ENCODE assay signal across 20 cellular contexts in genomic region chr10:98449287-98449686, GRCh38. TPM values are rescaled to one million over a fixed set of nuclear protein-coding genes. Genes with fewer than 3 reads are reported as not detected.
DNase-seq lines count a peak whose midpoint lies in the region; ATAC-seq, FAIRE-seq and TF ChIP-seq lines count a peak whose summit lies in the region.
"Had no signal": no experiment of that assay in that cellular context is flagged by ENCODE, and none has a peak within 500 bp of the region (broad histone marks: within the 10 kb centered on the region; RNA-seq: fewer than 3 reads in every experiment).

No MANE protein-coding gene starts in this region.

- H3K27me3 Mint-ChIP-seq in stimulated activated memory B cell treated with anti-CD40 and anti-IgM and Interleukin-4, amounts not matched to agents 10 μg/mL and 1 μg/mL and 100 μg/mL, for 72 hours = no peaks in the 10 kb centered on the region
- peaks cover 13% of the 10 kb centered on the region for H3K27me3 Mint-ChIP-seq in activated CD8-positive, alpha-beta T cell treated with anti-CD3 and anti-CD28 coated beads, Interleukin-2, amount 10 ng/mL, durations not matched to agents 7 days and 5 days (ENCODE audit: low read depth)

- H3K9me3 ChIP-seq in A549 = peaks cover 9% of the 10 kb centered on the region; the same call in 2 of the 3 replicates
- H3K9me3 ChIP-seq in K562 (replicated peaks; ENCODE audit: control insufficient read depth, insufficient read depth, low read depth, low read length) = no peaks in the 10 kb centered on the region; the same call in 1 of the 2 replicates
- H3K9me3 ChIP-seq in OCI-LY7 (ENCODE audit: low read length) = 0 out of 2 replicates have a peak, but pooled peaks cover 5% of the 10 kb centered on the region
- H3K9me3 ChIP-seq: BLaER1 treated with 17β-estradiol and CSF1 and Interleukin-3, amounts not matched to agents 10 nM and 100 nM; Caco-2 had no signal

- no peaks in the 10 kb centered on the region for H3K9me2 ChIP-seq in OCI-LY7 (ENCODE audit: insufficient read depth, low read length)

- POLR2A ChIA-PET in A549 (lab: Yijun Ruan, JAX) (no interaction called here), K562 (lab: Yijun Ruan, JAX) (no interaction called here), OCI-LY7 (lab: Charles Lee) (no interaction called here)
- POLR2A ChIA-PET in activated CD8-positive, alpha-beta T cell treated with anti-CD3 and anti-CD28 coated beads, Interleukin-2, amount 10 ng/mL, durations not matched to agents 7 days and 5 days (lab: Charles Lee) = no interaction called here

- no peaks in the 10 kb centered on the region for H3K9me3 Mint-ChIP-seq in stimulated activated memory B cell treated with anti-CD40 and anti-IgM and Interleukin-4, amounts not matched to agents 10 μg/mL and 1 μg/mL and 100 μg/mL, for 72 hours
- no peaks in the 10 kb centered on the region for H3K9me3 Mint-ChIP-seq in activated CD8-positive, alpha-beta T cell treated with anti-CD3 and anti-CD28 coated beads, Interleukin-2, amount 10 ng/mL, durations not matched to agents 7 days and 5 days (ENCODE audit: insufficient read depth)
- H3K9me3 Mint-ChIP-seq: CD4-positive, alpha-beta T cell; CD8-positive, alpha-beta T cell had no signal

- H3K79me2 ChIP-seq in K562 (ENCODE audit: control insufficient read depth, insufficient read depth, low read length) (peaks cover 29% of the 10 kb centered on the region), OCI-LY7 (ENCODE audit: insufficient read depth, low read depth, low read length) (peaks cover 5% of the 10 kb centered on the region; the same call in 1 of the 2 replicates)

- ATAC-seq in A549 = no peak
- ATAC-seq in K562 = no peak
- no peak for ATAC-seq in stimulated activated memory B cell treated with anti-CD40 and anti-IgM and Interleukin-4, amounts not matched to agents 10 μg/mL and 1 μg/mL and 100 μg/mL, for 72 hours
- ATAC-seq in activated CD8-positive, alpha-beta T cell treated with anti-CD3 and anti-CD28 coated beads, Interleukin-2, amount 10 ng/mL, durations not matched to agents 7 days and 5 days = no peak
- ATAC-seq: CD8-positive, alpha-beta T cell had no signal

- no peak overlapping the region for H3K4me2 ChIP-seq in A549
- H3K4me2 ChIP-seq in K562 (ENCODE audit: insufficient read depth, low read length) = no peak overlapping the region
- no peak overlapping the region for H3K4me2 ChIP-seq in OCI-LY7 (ENCODE audit: low read length)

- H3K4me3 ChIP-seq in A549 (no peak overlapping the region), K562 (no peak overlapping the region), OCI-LY7 (ENCODE audit: low read depth, low read length, poor library complexity, severe bottlenecking) (no peak overlapping the region)
- H3K4me3 ChIP-seq: BLaER1 treated with 17β-estradiol and CSF1 and Interleukin-3, amounts not matched to agents 10 nM and 100 nM had no signal

- CTCF ChIA-PET in A549 (lab: Yijun Ruan, JAX) = no interaction called here
- CTCF ChIA-PET in K562 (lab: Yijun Ruan, JAX; ENCODE audit: low intra/inter-chr PET ratio) = no interaction called here
- CTCF ChIA-PET in OCI-LY7 (lab: Charles Lee; ENCODE audit: unreplicated experiment) = no interaction called here
- CTCF ChIA-PET in activated CD8-positive, alpha-beta T cell treated with anti-CD3 and anti-CD28 coated beads, Interleukin-2, amount 10 ng/mL, durations not matched to agents 7 days and 5 days (lab: Charles Lee) = no interaction called here

- H3K9ac ChIP-seq in K562 (ENCODE audit: insufficient read depth in 1 of 2, low read depth in 2 of 2, low read length in 2 of 2) = no peak overlapping the region
- H3K9ac ChIP-seq: BLaER1 treated with 17β-estradiol and CSF1 and Interleukin-3, amounts not matched to agents 10 nM and 100 nM had no signal

- H3K9me1 ChIP-seq in K562 (ENCODE audit: control insufficient read depth, insufficient read depth, low read length) = no peaks in the 10 kb centered on the region

- H2AFZ ChIP-seq in K562 (ENCODE audit: low read depth, low read length) (no peak overlapping the region), OCI-LY7 (ENCODE audit: low read length) (no peak overlapping the region)

- H3K4me1 Mint-ChIP-seq in stimulated activated memory B cell treated with anti-CD40 and anti-IgM and Interleukin-4, amounts not matched to agents 10 μg/mL and 1 μg/mL and 100 μg/mL, for 72 hours = peaks cover 36% of the 10 kb centered on the region
- H3K4me1 Mint-ChIP-seq in activated CD8-positive, alpha-beta T cell treated with anti-CD3 and anti-CD28 coated beads, Interleukin-2, amount 10 ng/mL, durations not matched to agents 7 days and 5 days (ENCODE audit: low read depth) = peaks cover 20% of the 10 kb centered on the region

- TF ChIP-seq RAD21 in A549 (conservative IDR thresholded peaks at IDR 0.05 in 1 of 2, IDR thresholded peaks at IDR 0.05 in 1 of 2) (no peak), K562 (CRISPR knock-in tag; conservative IDR thresholded peaks at IDR 0.05 in 1 of 2, IDR thresholded peaks at IDR 0.05 in 1 of 2) (no peak)

- FAIRE-seq in A549 (lab: Jason Lieb, UNC) (no peak), K562 (lab: Jason Lieb, UNC) (no peak)
- FAIRE-seq: A204.1, D721Med, G401.6, GM12891, GM19239 had no signal

- H3K4me1 ChIP-seq in A549 = peaks cover 3% of the 10 kb centered on the region; the same call in 1 of the 3 replicates
- peaks cover 5 to 12% of the 10 kb centered on the region in 2 experiments; a peak in 4 of 5 replicates for H3K4me1 ChIP-seq in K562 (replicated peaks in 1 of 2; ENCODE audit: control insufficient read depth in 2 of 2, insufficient read depth in 2 of 2, low read length in 2 of 2)
- peaks cover 21% of the 10 kb centered on the region for H3K4me1 ChIP-seq in OCI-LY7 (ENCODE audit: insufficient read depth, low read length, poor library complexity, severe bottlenecking)

- peaks cover 15% of the 10 kb centered on the region for H3K36me3 ChIP-seq in K562 (ENCODE audit: control insufficient read depth, insufficient read depth, low read length)
- H3K36me3 ChIP-seq in OCI-LY7 (ENCODE audit: insufficient read depth, low read length) = peaks cover 10% of the 10 kb centered on the region

- intact Hi-C loops in K562 (cut with micrococcal nuclease) = no loop called here
- intact Hi-C loops in OCI-LY7 (cut with micrococcal nuclease; ENCODE audit: unreplicated experiment) = no loop called here

- H4K20me1 ChIP-seq in K562 (replicated peaks; ENCODE audit: control insufficient read depth, insufficient read depth, low read length) (no peaks in the 10 kb centered on the region), OCI-LY7 (ENCODE audit: insufficient read depth, low read length) (no peaks in the 10 kb centered on the region)

- H3K27ac ChIP-seq in A549 (no peak overlapping the region), K562 (ENCODE audit: extremely low read depth, low read depth, low read length) (no peak overlapping the region), OCI-LY7 (ENCODE audit: low read depth, low read length, poor library complexity, severe bottlenecking) (no peak overlapping the region)
- H3K27ac ChIP-seq: C4-2B had no signal

- H3K27ac Mint-ChIP-seq in stimulated activated memory B cell treated with anti-CD40 and anti-IgM and Interleukin-4, amounts not matched to agents 10 μg/mL and 1 μg/mL and 100 μg/mL, for 72 hours = peak overlapping the region; percentile 36
- no peak overlapping the region for H3K27ac Mint-ChIP-seq in activated CD8-positive, alpha-beta T cell treated with anti-CD3 and anti-CD28 coated beads, Interleukin-2, amount 10 ng/mL, durations not matched to agents 7 days and 5 days
- H3K27ac Mint-ChIP-seq: CD8-positive, alpha-beta T cell had no signal

- no peaks in the 10 kb centered on the region for H3K27me3 ChIP-seq in K562 (ENCODE audit: control insufficient read depth in 2 of 2, insufficient read depth in 2 of 2, low read length in 2 of 2)
- H3K27me3 ChIP-seq: BLaER1 treated with 17β-estradiol and CSF1 and Interleukin-3, amounts not matched to agents 10 nM and 100 nM had no signal

- no peak for TF ChIP-seq EP300 in A549 (IDR thresholded peaks at IDR 0.05)
- no peak for TF ChIP-seq EP300 in K562 (IDR thresholded peaks at IDR 0.05; ENCODE audit: low read length)

- in situ Hi-C loops in K562 (cut with MboI) = no loop called here

- DNase-seq in A549 (ENCODE audit: low read depth in 1 of 2, low spot score in 1 of 2) (no peak), K562 (ENCODE audit: extremely low read depth in 1 of 4, low spot score in 3 of 4) (no peak), OCI-LY7 (ENCODE audit: low spot score) (no peak)
- DNase-seq in activated CD8-positive, alpha-beta T cell treated with anti-CD3 and anti-CD28 coated beads, Interleukin-2, amount 10 ng/mL, durations not matched to agents 7 days and 5 days = no peak
- DNase-seq: 8988T; AML-193; Caco-2; Calu3; CD4-positive, alpha-beta T cell; CD8-positive, alpha-beta T cell; DMS79 treated with DMSO at 0.1 percent for 48 hours; GF-D8 had no signal

- TF ChIP-seq POLR2A in A549 (IDR thresholded peaks at IDR 0.05; ENCODE audit: low read length) = no peak
- TF ChIP-seq POLR2A in K562 (conservative IDR thresholded peaks at IDR 0.05) = no peak

- no peak overlapping the region for H3K4me3 Mint-ChIP-seq in stimulated activated memory B cell treated with anti-CD40 and anti-IgM and Interleukin-4, amounts not matched to agents 10 μg/mL and 1 μg/mL and 100 μg/mL, for 72 hours
- no peak overlapping the region for H3K4me3 Mint-ChIP-seq in activated CD8-positive, alpha-beta T cell treated with anti-CD3 and anti-CD28 coated beads, Interleukin-2, amount 10 ng/mL, durations not matched to agents 7 days and 5 days
- H3K4me3 Mint-ChIP-seq: CD8-positive, alpha-beta T cell had no signal

- H3K36me3 Mint-ChIP-seq in stimulated activated memory B cell treated with anti-CD40 and anti-IgM and Interleukin-4, amounts not matched to agents 10 μg/mL and 1 μg/mL and 100 μg/mL, for 72 hours = peaks cover 8% of the 10 kb centered on the region
- H3K36me3 Mint-ChIP-seq in activated CD8-positive, alpha-beta T cell treated with anti-CD3 and anti-CD28 coated beads, Interleukin-2, amount 10 ng/mL, durations not matched to agents 7 days and 5 days (ENCODE audit: low read depth) = peaks cover 7% of the 10 kb centered on the region

- no peak for TF ChIP-seq CTCF in A549 (IDR thresholded peaks at IDR 0.05)
- TF ChIP-seq CTCF in K562 (IDR thresholded peaks at IDR 0.05 in 2 of 3, conservative IDR thresholded peaks at IDR 0.05 in 1 of 3; ENCODE audit: insufficient read depth in 2 of 3, low read depth in 1 of 3, low read length in 3 of 3) = no peak
- no peak for TF ChIP-seq CTCF in OCI-LY7 (conservative IDR thresholded peaks at IDR 0.05; ENCODE audit: low read length)

- BruUV-seq in K562 (replicated peaks; lab: Mats Ljungman, UMichigan) (no TSS peak), OCI-LY7 (replicated peaks; lab: Mats Ljungman, UMichigan) (no TSS peak)

RNA-seq across cellular contexts. Expression of gene HPS1, which starts 2.6 kb away (rescaled TPM):
- polyA plus RNA-seq in A549 (2011; rRNA removed) (28.2 and 28.9 TPM in 2 replicates), A549 (2017; fragmentation: RNase III; extraction: RNeasy Plus Mini Kit Qiagen cat#74134 plus additional on column Dnase treatment) (22.3 to 25.1 TPM (median 23.5 TPM) in 3 replicates), K562 (2011; rRNA removed) (36.1 and 53.7 TPM in 2 replicates), K562 (2014; fragmentation: Illumina TruSeq; extraction: Trizol) (31.0 and 35.2 TPM in 2 replicates), K562 (2014; fragmentation: Nextera tagmentation; extraction: Ambion mirVana) (10 to 100 TPM; 18.1 to 23.7 TPM), K562 (2014; rRNA removed) (34.4 and 38.4 TPM in 2 replicates)
- polyA plus RNA-seq in A549 (2012; cell fraction: cytosol; rRNA removed) = 37.1 and 41.9 TPM in 2 replicates
- polyA plus RNA-seq in A549 (2012; cell fraction: nucleus; rRNA removed) = 66.5 and 76.8 TPM in 2 replicates
- 35.4 and 36.1 TPM in 2 replicates for polyA minus RNA-seq in A549 (2011; rRNA and poly(A)+ RNA removed)
- total RNA-seq in K562 (2011; cell fraction: chromatin; rRNA removed; ENCODE audit: low replicate concordance) = 66.7 and 154 TPM in 2 replicates
- total RNA-seq in K562 (2011; cell fraction: nucleolus; rRNA removed) = 80.3 and 92.9 TPM in 2 replicates
- 62.7 and 73.1 TPM in 2 replicates for total RNA-seq in K562 (2011; cell fraction: nucleoplasm; rRNA removed)
- total RNA-seq in K562 (2014; rRNA removed) (26.3 and 37.1 TPM in 2 replicates), K562 (2014; rRNA removed; fragmentation: Illumina TruSeq; extraction: Trizol) (16.2 and 18.7 TPM in 2 replicates), K562 (2015; rRNA removed; fragmentation: Illumina TruSeq; extraction: Trizol) (20.8 and 23.2 TPM in 2 replicates), K562 (2021) (43.6 and 45.3 TPM in 2 replicates), OCI-LY7 (2022) (64.0 and 68.7 TPM in 2 replicates)
- polyA plus RNA-seq in K562 (2011; cell fraction: cytosol; rRNA removed) = 29.6 and 48.7 TPM in 2 replicates
- 137 and 184 TPM in 2 replicates for polyA plus RNA-seq in K562 (2011; cell fraction: nucleus; rRNA removed)
- polyA plus RNA-seq in K562 (2012) = 46.1 and 96.9 TPM in 2 replicates
- 20.8 and 27.8 TPM in 2 replicates for polyA minus RNA-seq in K562 (2011; rRNA and poly(A)+ RNA removed)
- polyA minus RNA-seq in K562 (2011; cell fraction: cytosol; rRNA and poly(A)+ RNA removed) = 24.5 and 27.4 TPM in 2 replicates
- polyA minus RNA-seq in K562 (2011; cell fraction: nucleus; rRNA and poly(A)+ RNA removed) = 43.5 and 44.1 TPM in 2 replicates
- total RNA-seq in OCI-LY7 (2014; rRNA removed; shearing (Covaris generic)) = 44.5 and 53.2 TPM in 2 replicates
- 10 to 100 TPM; 85.2 to 91.9 TPM for total RNA-seq in activated CD8-positive, alpha-beta T cell treated with anti-CD3 and anti-CD28 coated beads, Interleukin-2, amount 10 ng/mL, durations not matched to agents 7 days and 5 days

RNA-seq across cellular contexts. Expression of gene PYROXD2, which starts 34.3 kb away (rescaled TPM):
- polyA plus RNA-seq in A549 (2011; rRNA removed) = 4.6 and 7.7 TPM in 2 replicates
- polyA plus RNA-seq in A549 (2012; cell fraction: cytosol; rRNA removed) = 6.3 TPM in 2 replicates
- polyA plus RNA-seq in A549 (2012; cell fraction: nucleus; rRNA removed) = 18.8 and 27.3 TPM in 2 replicates
- 6.3 to 8.0 TPM (median 7.2 TPM) in 3 replicates for polyA plus RNA-seq in A549 (2017; fragmentation: RNase III; extraction: RNeasy Plus Mini Kit Qiagen cat#74134 plus additional on column Dnase treatment)
- 6.2 and 7.0 TPM in 2 replicates for polyA minus RNA-seq in A549 (2011; rRNA and poly(A)+ RNA removed)
- 1.5 and 7.7 TPM in 2 replicates for total RNA-seq in K562 (2011; cell fraction: chromatin; rRNA removed; ENCODE audit: low replicate concordance)
- total RNA-seq in K562 (2011; cell fraction: nucleolus; rRNA removed) = 2.0 and 2.7 TPM in 2 replicates
- 2.6 and 4.7 TPM in 2 replicates for total RNA-seq in K562 (2011; cell fraction: nucleoplasm; rRNA removed)
- 0.14 TPM in 1 of 2 replicates, not detected in the other for total RNA-seq in K562 (2014; rRNA removed)
- total RNA-seq in K562 (2014; rRNA removed; fragmentation: Illumina TruSeq; extraction: Trizol) = 0.15 TPM in 1 of 2 replicates, not detected in the other
- total RNA-seq in K562 (2015; rRNA removed; fragmentation: Illumina TruSeq; extraction: Trizol) = 0.83 TPM in 1 of 2 replicates, not detected in the other
- total RNA-seq in K562 (2021) = 0.58 and 1.0 TPM in 2 replicates
- 1.4 and 2.1 TPM in 2 replicates for polyA plus RNA-seq in K562 (2011; rRNA removed)
- polyA plus RNA-seq in K562 (2011; cell fraction: cytosol; rRNA removed) = 0.25 and 0.54 TPM in 2 replicates
- polyA plus RNA-seq in K562 (2011; cell fraction: nucleus; rRNA removed) = 7.7 and 14.3 TPM in 2 replicates
- polyA plus RNA-seq in K562 (2012) = 1.0 and 2.6 TPM in 2 replicates
- polyA plus RNA-seq in K562 (2014; fragmentation: Illumina TruSeq; extraction: Trizol) = 0.36 TPM in 1 of 2 replicates, not detected in the other
- under 1 TPM; 0.56 to 0.67 TPM for polyA plus RNA-seq in K562 (2014; fragmentation: Nextera tagmentation; extraction: Ambion mirVana)
- polyA plus RNA-seq in K562 (2014; rRNA removed) = 0.09 and 0.64 TPM in 2 replicates
- polyA minus RNA-seq in K562 (2011; rRNA and poly(A)+ RNA removed) = 0.49 and 0.87 TPM in 2 replicates
- not detected in 2 replicates for polyA minus RNA-seq in K562 (2011; cell fraction: cytosol; rRNA and poly(A)+ RNA removed)
- 0.94 and 1.1 TPM in 2 replicates for polyA minus RNA-seq in K562 (2011; cell fraction: nucleus; rRNA and poly(A)+ RNA removed)
- 0.41 and 0.51 TPM in 2 replicates for total RNA-seq in OCI-LY7 (2014; rRNA removed; shearing (Covaris generic))
- 4.0 and 4.3 TPM in 2 replicates for total RNA-seq in OCI-LY7 (2022)
- 1 to 10 TPM; 8.3 to 9.3 TPM for total RNA-seq in activated CD8-positive, alpha-beta T cell treated with anti-CD3 and anti-CD28 coated beads, Interleukin-2, amount 10 ng/mL, durations not matched to agents 7 days and 5 days

Comparison
In these comparisons a context has a peak if more than half of its experiments do, and no peak if none do; other contexts are left out.
1. Of the 35 proteins assayed by ChIP-seq in both K562 and A549: peak only in K562: none; only in A549: none; in both: ZFP36; in neither: 34.